2 cellular contexts compared by ENCODE assay signal in genomic region chr6:96562886-96563285, GRCh38.
TF ChIP-seq lines count a peak whose summit lies in the region.

Gene FHL5, plus strand, starts transcription at chr6:96563128. Its CDS starts 40,486 bp downstream, at chr6:96603614.

TF ChIP-seq in H1, 55 proteins besides CTCF, POLR2A, EP300 and RAD21:
- TF ChIP-seq CEBPB (IDR thresholded peaks at IDR 0.05; ENCODE audit: low read depth, low read length) (no peak), GTF2F1 (IDR thresholded peaks at IDR 0.05; ENCODE audit: borderline replicate concordance, low read depth, low read length) (no peak), RXRA (IDR thresholded peaks at IDR 0.05; ENCODE audit: insufficient read depth, low read depth, low read length) (no peak), YY1 (IDR thresholded peaks at IDR 0.05; ENCODE audit: low read depth, low read length) (no peak), CREB1 (IDR thresholded peaks at IDR 0.05) (no peak), KDM5A (IDR thresholded peaks at IDR 0.05; ENCODE audit: low read length) (no peak), SAP30 (IDR thresholded peaks at IDR 0.05; ENCODE audit: insufficient read depth, insufficient replicate concordance, low read length) (no peak), E2F6 (IDR thresholded peaks at IDR 0.05) (no peak), RNF2 (IDR thresholded peaks at IDR 0.05; ENCODE audit: borderline replicate concordance, low read depth, low read length, missing control alignments, poor library complexity, severe bottlenecking) (no peak), KDM4A (IDR thresholded peaks at IDR 0.05; ENCODE audit: low read depth, low read length, severe bottlenecking) (no peak)

TF ChIP-seq in HepG2, 621 proteins besides CTCF, POLR2A, EP300 and RAD21:
- TF ChIP-seq ZNF256 (CRISPR knock-in tag; conservative IDR thresholded peaks at IDR 0.05) (no peak), PLSCR1 (CRISPR knock-in tag; IDR thresholded peaks at IDR 0.05; ENCODE audit: borderline replicate concordance) (no peak), ZBTB33 (CRISPR knock-in tag; IDR thresholded peaks at IDR 0.05) (no peak), YEATS2 (CRISPR knock-in tag; IDR thresholded peaks at IDR 0.05; ENCODE audit: borderline replicate concordance) (no peak), TEAD2 (CRISPR knock-in tag; IDR thresholded peaks at IDR 0.05) (no peak), ZNF329 (CRISPR knock-in tag; IDR thresholded peaks at IDR 0.05; ENCODE audit: low read depth) (no peak), ZBTB39 (CRISPR knock-in tag; IDR thresholded peaks at IDR 0.05) (no peak), NCOA1 (CRISPR knock-in tag; IDR thresholded peaks at IDR 0.05) (no peak), BRF2 (CRISPR knock-in tag; IDR thresholded peaks at IDR 0.05) (no peak), RELA (CRISPR knock-in tag; IDR thresholded peaks at IDR 0.05) (no peak), ZNF451 (CRISPR knock-in tag; IDR thresholded peaks at IDR 0.05) (no peak), HMGA1 (CRISPR knock-in tag; conservative IDR thresholded peaks at IDR 0.05) (no peak), RERE (CRISPR knock-in tag; IDR thresholded peaks at IDR 0.05; ENCODE audit: low read depth) (no peak), SP2 (CRISPR knock-in tag; IDR thresholded peaks at IDR 0.05) (no peak), HNRNPH1 (optimal IDR thresholded peaks at IDR 0.05; ENCODE audit: low read depth, low read length) (no peak), FOXK1 (CRISPR knock-in tag; IDR thresholded peaks at IDR 0.05; ENCODE audit: borderline replicate concordance, low read depth) (no peak), HCFC1 (IDR thresholded peaks at IDR 0.05; ENCODE audit: low read depth, low read length) (no peak), PITX1 (CRISPR knock-in tag; IDR thresholded peaks at IDR 0.05) (no peak), REL (CRISPR knock-in tag; conservative IDR thresholded peaks at IDR 0.05) (no peak), ZSCAN21 (CRISPR knock-in tag; IDR thresholded peaks at IDR 0.05; ENCODE audit: borderline replicate concordance) (no peak)
